In the genomic region with DNA sequence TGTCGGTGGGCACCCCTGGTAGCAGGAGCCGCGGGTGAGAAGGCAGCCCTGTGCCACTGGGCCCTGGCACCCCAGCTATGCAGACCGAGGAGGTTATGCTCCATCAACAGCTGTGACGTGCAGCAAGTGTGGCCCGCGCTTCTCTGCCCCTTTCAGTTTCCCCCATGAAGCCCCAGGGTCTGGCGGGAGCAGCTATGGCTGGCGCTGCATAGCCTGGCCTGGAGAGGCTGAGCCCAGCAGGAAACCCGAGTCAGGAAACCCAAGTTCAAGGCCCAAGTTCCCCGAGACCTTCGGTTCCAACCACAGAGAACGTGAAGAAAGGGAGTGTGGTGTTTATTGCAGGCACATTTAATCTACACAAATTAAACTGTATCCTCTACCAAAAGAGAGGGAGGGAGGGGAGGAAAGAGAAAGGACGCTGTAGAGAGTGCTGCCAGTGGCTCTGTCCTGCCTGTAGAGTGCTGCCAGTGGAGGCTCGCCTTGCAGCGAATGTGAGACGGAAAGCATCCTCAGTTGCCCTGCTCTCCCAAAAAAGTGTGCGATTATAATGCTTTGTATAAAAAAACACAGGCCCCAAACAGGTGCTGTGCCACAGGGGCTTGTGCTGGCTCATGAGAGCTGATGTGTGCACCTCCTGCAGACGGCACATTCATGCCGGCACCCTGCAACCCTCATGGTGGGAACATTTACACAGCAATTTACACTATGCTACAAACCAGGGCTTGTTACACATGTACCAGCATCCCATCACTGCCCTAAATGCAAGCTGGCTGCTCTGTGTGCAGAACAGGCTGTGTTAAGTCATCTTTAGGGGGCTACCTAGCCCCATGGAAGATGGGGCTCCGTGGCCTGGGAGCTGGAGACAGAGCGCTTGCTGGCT, we compare ENCODE assay signal across 10 cellular contexts. TPM values are rescaled to one million over a fixed set of nuclear protein-coding genes. Genes with fewer than 3 reads are reported as not detected.
DNase-seq lines count a peak whose midpoint lies in the region; ATAC-seq and TF ChIP-seq lines count a peak whose summit lies in the region.
"Had no signal": no experiment of that assay in that cellular context is flagged by ENCODE, and none has a peak within 500 bp of the region (broad histone marks: within the 10 kb centered on the region; RNA-seq: fewer than 3 reads in every experiment).

No MANE protein-coding gene starts in this region.

- H3K4me1 ChIP-seq in mesendoderm (ENCODE audit: control insufficient read depth, low read depth, low read length) (no peaks in the 10 kb centered on the region), stomach (peaks cover 0 to 9% (median 3%) of the 10 kb centered on the region in 4 donors)
- H3K4me1 ChIP-seq: SJSA1 had no signal

- DNase-seq in Daoy (ENCODE audit: low read depth) (peak; percentile 70), mesendoderm (peak; percentile 80), NCI-H82 treated with DMSO at 0.1 percent for 48 hours (lab: John Stamatoyannopoulos, UW; ENCODE audit: unreplicated experiment) (no peak), head of caudate nucleus (no peak), stomach (no peak)
- peak; percentile 16 for DNase-seq in activated T-cell treated with anti-CD3 and anti-CD28 coated beads, Interleukin-2, amount 50 U/mL, for 4 hours

- no peak overlapping the region for H2BK5ac ChIP-seq in mesendoderm (ENCODE audit: low read length)

- no peak overlapping the region for H3K9ac ChIP-seq in mesendoderm (ENCODE audit: low read length)

- TF ChIP-seq POLR2A in stomach (IDR thresholded peaks at IDR 0.05): no peak

- H3K36me3 ChIP-seq in mesendoderm (ENCODE audit: control insufficient read depth, insufficient read depth, low read length): no peaks in the 10 kb centered on the region
- no peaks in the 10 kb centered on the region for H3K36me3 ChIP-seq in stomach
- H3K36me3 ChIP-seq: SJSA1 had no signal

- H3K4me1 Mint-ChIP-seq in activated T-cell treated with anti-CD3 and anti-CD28 coated beads, Interleukin-2, amount 50 U/mL, for 4 hours (ENCODE audit: low read depth): peaks cover 49% of the 10 kb centered on the region

- H3K27me3 Mint-ChIP-seq in activated T-cell treated with anti-CD3 and anti-CD28 coated beads, Interleukin-2, amount 50 U/mL, for 4 hours (ENCODE audit: low read depth): no peaks in the 10 kb centered on the region

- H3K9me3 ChIP-seq in stomach: no peaks in the 10 kb centered on the region
- H3K9me3 ChIP-seq: SJSA1 had no signal

- H2BK120ac ChIP-seq in mesendoderm (ENCODE audit: low read depth, low read length): no peak overlapping the region

- no peak overlapping the region for H3K27ac ChIP-seq in mesendoderm (ENCODE audit: low read depth, low read length)
- H3K27ac ChIP-seq in stomach: no peak overlapping the region
- H3K27ac ChIP-seq: coronary artery, SJSA1 had no signal

- intact Hi-C loops in head of caudate nucleus (cut with DNase I): no loop called here
- intact Hi-C loops in stomach (cut with DNase I; ENCODE audit: low total_unique reads): no loop called here

- no peak for TF ChIP-seq EP300 in stomach (IDR thresholded peaks at IDR 0.05)

- H2AK5ac ChIP-seq in mesendoderm (ENCODE audit: low read length): no peak overlapping the region

- H3K27me3 ChIP-seq in mesendoderm (ENCODE audit: insufficient read depth, low read length, poor library complexity) (no peaks in the 10 kb centered on the region), stomach (peaks cover 0 to 18% (median 0%) of the 10 kb centered on the region in 3 donors)
- H3K27me3 ChIP-seq: SJSA1 had no signal

- H3K79me1 ChIP-seq in mesendoderm (ENCODE audit: low read length): no peaks in the 10 kb centered on the region

- ATAC-seq in HG03060 (IDR thresholded peaks at IDR 0.05; ENCODE audit: low read depth, unreplicated experiment) (peak; percentile 56), HG02981 (IDR thresholded peaks at IDR 0.05; ENCODE audit: unreplicated experiment) (no peak)
- ATAC-seq in activated T-cell treated with anti-CD3 and anti-CD28 coated beads, Interleukin-2, amount 50 U/mL, for 4 hours: peak; percentile 27 to 32

- H3K4me3 Mint-ChIP-seq in activated T-cell treated with anti-CD3 and anti-CD28 coated beads, Interleukin-2, amount 50 U/mL, for 4 hours: peak overlapping the region; percentile 47

- H4K5ac ChIP-seq in mesendoderm (ENCODE audit: low read length): no peak overlapping the region

- no peak for TF ChIP-seq CTCF in stomach (IDR thresholded peaks at IDR 0.05)

- H3K79me2 ChIP-seq in mesendoderm (ENCODE audit: control insufficient read depth, insufficient read depth, low read length): no peaks in the 10 kb centered on the region

- H3K4me3 ChIP-seq in mesendoderm (ENCODE audit: low read length): no peak overlapping the region
- no peak overlapping the region for H3K4me3 ChIP-seq in stomach
- H3K4me3 ChIP-seq: coronary artery, SJSA1 had no signal

- H3K36me3 Mint-ChIP-seq in activated T-cell treated with anti-CD3 and anti-CD28 coated beads, Interleukin-2, amount 50 U/mL, for 4 hours (ENCODE audit: insufficient read depth): no peaks in the 10 kb centered on the region

- H4K8ac ChIP-seq in mesendoderm (ENCODE audit: low read depth, low read length): no peak overlapping the region

- H3K18ac ChIP-seq in mesendoderm (ENCODE audit: low read length): no peak overlapping the region

- no peak overlapping the region for H3K4me2 ChIP-seq in mesendoderm (ENCODE audit: low read length)

- H3K23ac ChIP-seq in mesendoderm (ENCODE audit: low read length): no peak overlapping the region

- no peak overlapping the region for H3K4ac ChIP-seq in mesendoderm (ENCODE audit: low read depth, low read length)

- no CpG with 5 or more reads among the region's 22 CpGs for WGBS in mesendoderm (ENCODE audit: extremely low coverage, insufficient coverage, low lambda C conversion rate)
- WGBS in stomach, 5 donors: 75 to 81% (median 77%) methylated on average over 19 to 22 of the region's 22 CpGs

- H3K9me3 Mint-ChIP-seq in activated T-cell treated with anti-CD3 and anti-CD28 coated beads, Interleukin-2, amount 50 U/mL, for 4 hours: no peaks in the 10 kb centered on the region

- H3K56ac ChIP-seq in mesendoderm (ENCODE audit: low read length): no peak overlapping the region

- H2BK15ac ChIP-seq in mesendoderm (replicated peaks; ENCODE audit: low read depth): no peak overlapping the region

RNA-seq across cellular contexts. Expression of gene POP4, which starts 16.3 kb away (rescaled TPM):
- 129 and 169 TPM in 2 replicates for total RNA-seq in Daoy (2014; rRNA removed; shearing (Covaris generic))
- 100 to 1,000 TPM; 160 to 173 (median 168) TPM for total RNA-seq in activated T-cell treated with anti-CD3 and anti-CD28 coated beads, Interleukin-2, amount 50 U/mL, for 4 hours
- polyA plus RNA-seq in mesendoderm (2013, experiment 1 of 2): 64.2 TPM
- 63.7 TPM for polyA plus RNA-seq in mesendoderm (2013, experiment 2 of 2)
- 100 to 1,000 TPM in 1 of 5 donors, 10 to 100 TPM in 2, 1 to 10 TPM in 2; 2.0 to 162 (median 40.7) TPM for total RNA-seq in stomach
- 100 to 1,000 TPM in 1 of 3 donors, 10 to 100 TPM in 2; 51.3 to 120 (median 83.4) TPM for polyA plus RNA-seq in stomach

RNA-seq across cellular contexts. Expression of gene PLEKHF1, which starts 42.8 kb away (rescaled TPM):
- total RNA-seq in Daoy (2014; rRNA removed; shearing (Covaris generic)): 7.5 and 9.2 TPM in 2 replicates
- total RNA-seq in activated T-cell treated with anti-CD3 and anti-CD28 coated beads, Interleukin-2, amount 50 U/mL, for 4 hours: 10 to 100 TPM; 16.2 to 20.1 (median 18.4) TPM
- polyA plus RNA-seq in mesendoderm (2013, experiment 1 of 2): 3.0 TPM
- 3.7 TPM for polyA plus RNA-seq in mesendoderm (2013, experiment 2 of 2)
- 10 to 100 TPM in 1 of 5 donors, 1 to 10 TPM in 4; 1.8 to 13.6 (median 6.1) TPM for total RNA-seq in stomach
- 1 to 10 TPM; 5.2 to 8.4 (median 6.7) TPM for polyA plus RNA-seq in stomach

Comparison
In these comparisons a context has a peak if more than half of its experiments do, and no peak if none do; other contexts are left out.
1. DNase-seq: peak in Daoy (single experiment), activated T-cell treated with anti-CD3 and anti-CD28 coated beads, Interleukin-2, amount 50 U/mL, for 4 hours (single experiment) and mesendoderm (single experiment); none in NCI-H82 treated with DMSO at 0.1 percent for 48 hours (single experiment), head of caudate nucleus (0 of 42) and stomach (single experiment).